ENCODE assay signal across 20 cellular contexts in genomic region chr17:42055496-42055895, GRCh38. TPM values are rescaled to one million over a fixed set of nuclear protein-coding genes. Genes with fewer than 3 reads are reported as not detected.
DNase-seq lines count a peak whose midpoint lies in the region; ATAC-seq, FAIRE-seq and TF ChIP-seq lines count a peak whose summit lies in the region.
"Had no signal": no experiment of that assay in that cellular context is flagged by ENCODE, and none has a peak within 500 bp of the region (broad histone marks: within the 10 kb centered on the region; RNA-seq: fewer than 3 reads in every experiment).

No MANE protein-coding gene starts in this region.

- FAIRE-seq in HepG2 (lab: Jason Lieb, UNC): no peak
- FAIRE-seq: RCC 7860 had no signal

- no peaks in the 10 kb centered on the region; a peak in 1 of 5 replicates for H3K27me3 ChIP-seq in HepG2 (ENCODE audit: control insufficient read depth in 1 of 2, insufficient read depth in 2 of 2, low read length in 2 of 2)
- no peaks in the 10 kb centered on the region for H3K27me3 ChIP-seq in right lobe of liver

- 11% methylated on average over 6 of the region's 6 CpGs for WGBS in HepG2 (ENCODE audit: low lambda C conversion rate)
- WGBS in right lobe of liver (ENCODE audit: insufficient coverage, low coverage, low lambda C conversion rate, missing lambda C conversion rate): 22% methylated on average over 4 of the region's 6 CpGs

- no peak overlapping the region for H3K4me2 ChIP-seq in HepG2 (ENCODE audit: low read depth, low read length)

- intact Hi-C loops in HepG2 (cut with micrococcal nuclease; ENCODE audit: unreplicated experiment): no loop called here
- intact Hi-C loops in right lobe of liver (cut with DNase I): no loop called here

- TF ChIP-seq EP300 in HepG2 (IDR thresholded peaks at IDR 0.05; ENCODE audit: low read depth in 2 of 2, low read length in 2 of 2) (no peak), HepG2 (CRISPR knock-in tag; IDR thresholded peaks at IDR 0.05; ENCODE audit: borderline replicate concordance) (no peak)

- H3K27ac ChIP-seq in HepG2 (ENCODE audit: extremely low read length, insufficient read depth, low read length) (no peak overlapping the region), right lobe of liver (no peak overlapping the region)
- H3K27ac ChIP-seq: neutrophil, thoracic aorta had no signal

- no peak overlapping the region for H2AFZ ChIP-seq in HepG2 (ENCODE audit: low read length)

- H4K20me1 ChIP-seq in HepG2 (ENCODE audit: insufficient read depth, low read length): no peaks in the 10 kb centered on the region

- POLR2A ChIA-PET in HepG2 (lab: Yijun Ruan, JAX): interaction anchor here (0.9 to 1.6 kb wide), 3 partner anchors 25 to 89 kb away, joined by 3 to 4 read pairs (median 4); partner anchors contain the start of genes CNP and DHX58

- in situ Hi-C loops in HepG2 (cut with HindIII; ENCODE audit: extremely low pct_ligation_motif_present, low pct_unique_long_range_greater_than_20kb): no loop called here

- no peaks in the 10 kb centered on the region for H3K9me3 ChIP-seq in HepG2 (ENCODE audit: low read length)
- H3K9me3 ChIP-seq in right lobe of liver: no peaks in the 10 kb centered on the region
- H3K9me3 ChIP-seq: neutrophil, thoracic aorta had no signal

- H3K4me1 ChIP-seq in HepG2 (ENCODE audit: insufficient read depth, low read length) (peaks cover 43% of the 10 kb centered on the region), right lobe of liver (no peaks in the 10 kb centered on the region)

- DNase-seq in HepG2 (ENCODE audit: low spot score): no peak
- DNase-seq in right lobe of liver: no peak
- DNase-seq in NB4 (ENCODE audit: low read depth): peak; percentile 45
- DNase-seq in fibroblast of mammary gland (ENCODE audit: low read depth): peak; percentile 28
- DNase-seq in midbrain (lab: John Stamatoyannopoulos, UW): no peak
- DNase-seq in stimulated activated CD4-positive, alpha-beta T cell treated with anti-CD3 and anti-CD28 coated beads, Interleukin-15, amount 100 ng/mL, for 24 hours: no peak
- DNase-seq in hypothalamus (lab: John Stamatoyannopoulos, UW): no peak
- DNase-seq: activated CD4-positive, alpha-beta T cell treated with anti-CD3 and anti-CD28 coated beads, Interleukin-2, amount 50 U/mL, for 1 hour; activated naive CD4-positive, alpha-beta T cell treated with anti-CD3 and anti-CD28 coated beads, Interleukin-2, amount 10 ng/mL, durations not matched to agents 7 days and 5 days; CD4-positive, alpha-beta memory T cell; cerebellar nuclear complex; DND-41; effector CD4-positive, alpha-beta T cell; NCI-H1436; NCI-H2227 treated with DMSO at 0.1 percent for 48 hours had no signal

- CTCF ChIA-PET in HepG2 (lab: Yijun Ruan, JAX; ENCODE audit: low intra/inter-chr PET ratio, low total read pairs): no interaction called here

- TF ChIP-seq POLR2A in HepG2 (IDR thresholded peaks at IDR 0.05; ENCODE audit: insufficient read depth in 1 of 2, low read depth in 2 of 2, low read length in 2 of 2) (no peak), right lobe of liver (IDR thresholded peaks at IDR 0.05) (no peak), NB4 (IDR thresholded peaks at IDR 0.05; ENCODE audit: extremely low read depth, insufficient read length) (no peak)

- no peak overlapping the region for H3K9ac ChIP-seq in HepG2 (ENCODE audit: insufficient read depth, low read depth, low read length)

- H3K4me3 ChIP-seq in HepG2 (replicated peaks in 1 of 3; ENCODE audit: insufficient read depth in 1 of 3, low read depth in 2 of 3, low read length in 3 of 3) (no peak overlapping the region), right lobe of liver (no peak overlapping the region), NB4 (ENCODE audit: low read depth, low read length) (no peak overlapping the region), fibroblast of mammary gland (ENCODE audit: control insufficient read depth, low read depth, low read length) (no peak overlapping the region)
- H3K4me3 ChIP-seq: thoracic aorta had no signal

- BruUV-seq in HepG2 (replicated peaks; lab: Mats Ljungman, UMichigan): no TSS peak

- H3K79me2 ChIP-seq in HepG2 (ENCODE audit: insufficient read depth, low read length): no peaks in the 10 kb centered on the region

- TF ChIP-seq CTCF in HepG2 (CRISPR knock-in tag; IDR thresholded peaks at IDR 0.05) (no peak), right lobe of liver (IDR thresholded peaks at IDR 0.05) (no peak), NB4 (IDR thresholded peaks at IDR 0.05; ENCODE audit: low read depth, low read length) (no peak), fibroblast of mammary gland (conservative IDR thresholded peaks at IDR 0.05; ENCODE audit: control insufficient read depth, insufficient read depth, low read depth, low read length) (no peak)

- no peak; the same call in 1 of the 3 replicates for ATAC-seq in HepG2
- no peak for ATAC-seq in right lobe of liver
- ATAC-seq in GM18870 (IDR thresholded peaks at IDR 0.05; ENCODE audit: unreplicated experiment): no peak
- ATAC-seq: stimulated activated effector memory CD8-positive, alpha-beta T cell treated with anti-CD3 and anti-CD28 coated beads, Interleukin-12 subunit alpha, Interleukin-12 subunit beta, amount 100 ng/mL, for 72 hours had no signal

- H3K36me3 ChIP-seq in HepG2 (replicated peaks in 1 of 2; ENCODE audit: control insufficient read depth in 1 of 2, insufficient read depth in 2 of 2, low read length in 2 of 2) (no peaks in the 10 kb centered on the region), right lobe of liver (no peaks in the 10 kb centered on the region)
- H3K36me3 ChIP-seq: neutrophil, thoracic aorta had no signal

- TF ChIP-seq RAD21 in HepG2 (CRISPR knock-in tag; IDR thresholded peaks at IDR 0.05): no peak

RNA-seq across cellular contexts. Expression of gene C17orf113, which starts 5.1 kb away (rescaled TPM):
- total RNA-seq in HepG2 (2016; rRNA removed; fragmentation: Illumina TruSeq; extraction: Trizol) (0.83 and 1.1 TPM in 2 replicates), right lobe of liver (under 1 TPM; 0.06 to 0.42 (median 0.12) TPM)
- total RNA-seq in HepG2 (2016; cell fraction: cytosol; rRNA removed; fragmentation: Illumina TruSeq; extraction: Trizol; ENCODE audit: low read depth): 0.09 and 0.10 TPM in 2 replicates
- total RNA-seq in HepG2 (2016; cell fraction: insoluble cytoplasmic fraction; rRNA removed; fragmentation: Illumina TruSeq; extraction: Trizol): 0.67 and 0.91 TPM in 2 replicates
- total RNA-seq in HepG2 (2016; cell fraction: membrane; rRNA removed; fragmentation: Illumina TruSeq; extraction: Trizol): 0.28 and 0.34 TPM in 2 replicates
- total RNA-seq in HepG2 (2016; cell fraction: nucleus; rRNA removed; fragmentation: Illumina TruSeq; extraction: Trizol): 0.81 TPM in 2 replicates
- 0.87 and 1.4 TPM in 2 replicates for polyA plus RNA-seq in HepG2 (2011; rRNA removed)
- 0.77 and 0.94 TPM in 2 replicates for polyA plus RNA-seq in HepG2 (2011; cell fraction: cytosol; rRNA removed)
- polyA plus RNA-seq in HepG2 (2011; cell fraction: nucleus; rRNA removed): 1.7 and 2.6 TPM in 2 replicates
- 0.81 and 0.91 TPM in 2 replicates for polyA plus RNA-seq in HepG2 (2012)
- polyA plus RNA-seq in HepG2 (2016; cell fraction: cytosol; fragmentation: Illumina TruSeq; extraction: Trizol; ENCODE audit: low read depth): 0.05 TPM in 1 of 2 replicates, not detected in the other
- polyA plus RNA-seq in HepG2 (2016; cell fraction: insoluble cytoplasmic fraction; fragmentation: Illumina TruSeq; extraction: Trizol; ENCODE audit: low read depth): 0.34 and 0.68 TPM in 2 replicates
- 0.08 and 0.13 TPM in 2 replicates for polyA plus RNA-seq in HepG2 (2016; cell fraction: membrane; fragmentation: Illumina TruSeq; extraction: Trizol; ENCODE audit: low read depth)
- polyA plus RNA-seq in HepG2 (2016; cell fraction: nucleus; fragmentation: Illumina TruSeq; extraction: Trizol; ENCODE audit: insufficient read depth, low read depth): 1.6 and 1.7 TPM in 2 replicates
- polyA minus RNA-seq in HepG2 (2011; rRNA and poly(A)+ RNA removed; ENCODE audit: low replicate concordance): 0.56 and 2.3 TPM in 2 replicates
- polyA minus RNA-seq in HepG2 (2011; cell fraction: cytosol; rRNA and poly(A)+ RNA removed): 0.79 and 0.89 TPM in 2 replicates
- 0.77 and 1.1 TPM in 2 replicates for polyA minus RNA-seq in HepG2 (2011; cell fraction: nucleus; rRNA and poly(A)+ RNA removed)

RNA-seq across cellular contexts. Expression of gene NKIRAS2, which starts 35.6 kb away (rescaled TPM):
- 26.8 and 27.9 TPM in 2 replicates for total RNA-seq in HepG2 (2016; rRNA removed; fragmentation: Illumina TruSeq; extraction: Trizol)
- 17.3 and 18.4 TPM in 2 replicates for total RNA-seq in HepG2 (2016; cell fraction: cytosol; rRNA removed; fragmentation: Illumina TruSeq; extraction: Trizol; ENCODE audit: low read depth)
- total RNA-seq in HepG2 (2016; cell fraction: insoluble cytoplasmic fraction; rRNA removed; fragmentation: Illumina TruSeq; extraction: Trizol): 21.1 and 25.4 TPM in 2 replicates
- total RNA-seq in HepG2 (2016; cell fraction: membrane; rRNA removed; fragmentation: Illumina TruSeq; extraction: Trizol): 36.4 and 39.9 TPM in 2 replicates
- 13.2 and 14.4 TPM in 2 replicates for total RNA-seq in HepG2 (2016; cell fraction: nucleus; rRNA removed; fragmentation: Illumina TruSeq; extraction: Trizol)
- 42.0 and 48.5 TPM in 2 replicates for polyA plus RNA-seq in HepG2 (2011; rRNA removed)
- 38.1 and 38.8 TPM in 2 replicates for polyA plus RNA-seq in HepG2 (2011; cell fraction: cytosol; rRNA removed)
- 36.5 and 41.2 TPM in 2 replicates for polyA plus RNA-seq in HepG2 (2011; cell fraction: nucleus; rRNA removed)
- polyA plus RNA-seq in HepG2 (2012): 23.6 and 24.0 TPM in 2 replicates
- polyA plus RNA-seq in HepG2 (2016; cell fraction: cytosol; fragmentation: Illumina TruSeq; extraction: Trizol; ENCODE audit: low read depth): 15.6 and 18.2 TPM in 2 replicates
- 26.9 and 33.5 TPM in 2 replicates for polyA plus RNA-seq in HepG2 (2016; cell fraction: insoluble cytoplasmic fraction; fragmentation: Illumina TruSeq; extraction: Trizol; ENCODE audit: low read depth)
- 35.0 and 37.3 TPM in 2 replicates for polyA plus RNA-seq in HepG2 (2016; cell fraction: membrane; fragmentation: Illumina TruSeq; extraction: Trizol; ENCODE audit: low read depth)
- 29.9 and 31.9 TPM in 2 replicates for polyA plus RNA-seq in HepG2 (2016; cell fraction: nucleus; fragmentation: Illumina TruSeq; extraction: Trizol; ENCODE audit: insufficient read depth, low read depth)
- polyA minus RNA-seq in HepG2 (2011; rRNA and poly(A)+ RNA removed; ENCODE audit: low replicate concordance): 47.3 TPM in 2 replicates
- 15.6 and 18.5 TPM in 2 replicates for polyA minus RNA-seq in HepG2 (2011; cell fraction: cytosol; rRNA and poly(A)+ RNA removed)
- 15.3 and 17.8 TPM in 2 replicates for polyA minus RNA-seq in HepG2 (2011; cell fraction: nucleus; rRNA and poly(A)+ RNA removed)
- total RNA-seq in right lobe of liver: 10 to 100 TPM; 11.1 to 27.0 (median 12.3) TPM

RNA-seq across cellular contexts. Expression of gene DNAJC7, which starts 38.3 kb away (rescaled TPM):
- total RNA-seq in HepG2 (2016; rRNA removed; fragmentation: Illumina TruSeq; extraction: Trizol): 132 and 179 TPM in 2 replicates
- 46.7 and 51.0 TPM in 2 replicates for total RNA-seq in HepG2 (2016; cell fraction: cytosol; rRNA removed; fragmentation: Illumina TruSeq; extraction: Trizol; ENCODE audit: low read depth)
- total RNA-seq in HepG2 (2016; cell fraction: insoluble cytoplasmic fraction; rRNA removed; fragmentation: Illumina TruSeq; extraction: Trizol): 140 and 190 TPM in 2 replicates
- total RNA-seq in HepG2 (2016; cell fraction: membrane; rRNA removed; fragmentation: Illumina TruSeq; extraction: Trizol): 65.8 and 75.9 TPM in 2 replicates
- 79.3 and 85.4 TPM in 2 replicates for total RNA-seq in HepG2 (2016; cell fraction: nucleus; rRNA removed; fragmentation: Illumina TruSeq; extraction: Trizol)
- 47.7 and 54.7 TPM in 2 replicates for polyA plus RNA-seq in HepG2 (2011; rRNA removed)
- 23.0 and 30.1 TPM in 2 replicates for polyA plus RNA-seq in HepG2 (2011; cell fraction: cytosol; rRNA removed)
- 24.7 and 29.9 TPM in 2 replicates for polyA plus RNA-seq in HepG2 (2011; cell fraction: nucleus; rRNA removed)
- 75.2 and 76.1 TPM in 2 replicates for polyA plus RNA-seq in HepG2 (2012)
- 45.0 and 48.2 TPM in 2 replicates for polyA plus RNA-seq in HepG2 (2016; cell fraction: cytosol; fragmentation: Illumina TruSeq; extraction: Trizol; ENCODE audit: low read depth)
- polyA plus RNA-seq in HepG2 (2016; cell fraction: insoluble cytoplasmic fraction; fragmentation: Illumina TruSeq; extraction: Trizol; ENCODE audit: low read depth): 221 and 228 TPM in 2 replicates
- 64.6 and 70.7 TPM in 2 replicates for polyA plus RNA-seq in HepG2 (2016; cell fraction: membrane; fragmentation: Illumina TruSeq; extraction: Trizol; ENCODE audit: low read depth)
- 97.9 and 98.9 TPM in 2 replicates for polyA plus RNA-seq in HepG2 (2016; cell fraction: nucleus; fragmentation: Illumina TruSeq; extraction: Trizol; ENCODE audit: insufficient read depth, low read depth)
- polyA minus RNA-seq in HepG2 (2011; rRNA and poly(A)+ RNA removed; ENCODE audit: low replicate concordance): 61.1 and 62.3 TPM in 2 replicates
- 44.7 and 52.7 TPM in 2 replicates for polyA minus RNA-seq in HepG2 (2011; cell fraction: cytosol; rRNA and poly(A)+ RNA removed)
- polyA minus RNA-seq in HepG2 (2011; cell fraction: nucleus; rRNA and poly(A)+ RNA removed): 116 and 129 TPM in 2 replicates
- total RNA-seq in right lobe of liver: 10 to 100 TPM; 32.7 to 40.3 (median 35.2) TPM

RNA-seq across cellular contexts. Expression of gene ZNF385C, which starts 42.8 kb away (rescaled TPM):
- total RNA-seq in HepG2 (2016; rRNA removed; fragmentation: Illumina TruSeq; extraction: Trizol) (2.3 TPM in 2 replicates), right lobe of liver (1 to 10 TPM in 1 of 6 experiments, under 1 TPM in 2, not detected in 3; 0.11 to 1.2 (median 0.11) TPM)
- 0.40 and 0.71 TPM in 2 replicates for total RNA-seq in HepG2 (2016; cell fraction: cytosol; rRNA removed; fragmentation: Illumina TruSeq; extraction: Trizol; ENCODE audit: low read depth)
- 1.8 and 2.2 TPM in 2 replicates for total RNA-seq in HepG2 (2016; cell fraction: insoluble cytoplasmic fraction; rRNA removed; fragmentation: Illumina TruSeq; extraction: Trizol)
- total RNA-seq in HepG2 (2016; cell fraction: membrane; rRNA removed; fragmentation: Illumina TruSeq; extraction: Trizol): 1.9 and 2.0 TPM in 2 replicates
- total RNA-seq in HepG2 (2016; cell fraction: nucleus; rRNA removed; fragmentation: Illumina TruSeq; extraction: Trizol): 0.97 and 1.3 TPM in 2 replicates
- 5.8 and 6.1 TPM in 2 replicates for polyA plus RNA-seq in HepG2 (2011; rRNA removed)
- polyA plus RNA-seq in HepG2 (2011; cell fraction: cytosol; rRNA removed): 5.6 and 6.2 TPM in 2 replicates
- polyA plus RNA-seq in HepG2 (2011; cell fraction: nucleus; rRNA removed): 5.3 and 5.6 TPM in 2 replicates
- 1.7 and 2.5 TPM in 2 replicates for polyA plus RNA-seq in HepG2 (2012)
- 1.2 and 1.3 TPM in 2 replicates for polyA plus RNA-seq in HepG2 (2016; cell fraction: cytosol; fragmentation: Illumina TruSeq; extraction: Trizol; ENCODE audit: low read depth)
- 5.4 TPM in 2 replicates for polyA plus RNA-seq in HepG2 (2016; cell fraction: insoluble cytoplasmic fraction; fragmentation: Illumina TruSeq; extraction: Trizol; ENCODE audit: low read depth)
- polyA plus RNA-seq in HepG2 (2016; cell fraction: membrane; fragmentation: Illumina TruSeq; extraction: Trizol; ENCODE audit: low read depth): 3.7 and 3.8 TPM in 2 replicates
- polyA plus RNA-seq in HepG2 (2016; cell fraction: nucleus; fragmentation: Illumina TruSeq; extraction: Trizol; ENCODE audit: insufficient read depth, low read depth): 4.1 and 4.5 TPM in 2 replicates
- polyA minus RNA-seq in HepG2 (2011; rRNA and poly(A)+ RNA removed; ENCODE audit: low replicate concordance): 0.35 and 3.6 TPM in 2 replicates
- 1.4 and 2.5 TPM in 2 replicates for polyA minus RNA-seq in HepG2 (2011; cell fraction: cytosol; rRNA and poly(A)+ RNA removed)
- 0.52 and 0.99 TPM in 2 replicates for polyA minus RNA-seq in HepG2 (2011; cell fraction: nucleus; rRNA and poly(A)+ RNA removed)
- total RNA-seq: thoracic aorta had no signal
- polyA plus RNA-seq: CD4-positive, alpha-beta memory T cell had no signal

RNA-seq across cellular contexts. Expression of gene DHX58, which starts 57.0 kb away (rescaled TPM):
- total RNA-seq in HepG2 (2016; rRNA removed; fragmentation: Illumina TruSeq; extraction: Trizol) (3.9 and 6.7 TPM in 2 replicates), right lobe of liver (10 to 100 TPM in 4 of 6 experiments, 1 to 10 TPM in 2; 9.0 to 27.9 (median 19.6) TPM)
- 1.6 TPM in 2 replicates for total RNA-seq in HepG2 (2016; cell fraction: cytosol; rRNA removed; fragmentation: Illumina TruSeq; extraction: Trizol; ENCODE audit: low read depth)
- total RNA-seq in HepG2 (2016; cell fraction: insoluble cytoplasmic fraction; rRNA removed; fragmentation: Illumina TruSeq; extraction: Trizol): 4.7 and 7.5 TPM in 2 replicates
- total RNA-seq in HepG2 (2016; cell fraction: membrane; rRNA removed; fragmentation: Illumina TruSeq; extraction: Trizol): 2.1 and 3.5 TPM in 2 replicates
- 6.4 and 10.0 TPM in 2 replicates for total RNA-seq in HepG2 (2016; cell fraction: nucleus; rRNA removed; fragmentation: Illumina TruSeq; extraction: Trizol)
- 7.8 and 13.5 TPM in 2 replicates for polyA plus RNA-seq in HepG2 (2011; rRNA removed)
- 5.7 TPM in 2 replicates for polyA plus RNA-seq in HepG2 (2011; cell fraction: cytosol; rRNA removed)
- polyA plus RNA-seq in HepG2 (2011; cell fraction: nucleus; rRNA removed): 29.5 and 34.5 TPM in 2 replicates
- 4.3 and 5.5 TPM in 2 replicates for polyA plus RNA-seq in HepG2 (2012)
- polyA plus RNA-seq in HepG2 (2016; cell fraction: cytosol; fragmentation: Illumina TruSeq; extraction: Trizol; ENCODE audit: low read depth): 0.87 and 1.1 TPM in 2 replicates
- 3.0 and 5.2 TPM in 2 replicates for polyA plus RNA-seq in HepG2 (2016; cell fraction: insoluble cytoplasmic fraction; fragmentation: Illumina TruSeq; extraction: Trizol; ENCODE audit: low read depth)
- 1.7 and 1.9 TPM in 2 replicates for polyA plus RNA-seq in HepG2 (2016; cell fraction: membrane; fragmentation: Illumina TruSeq; extraction: Trizol; ENCODE audit: low read depth)
- 16.3 and 17.6 TPM in 2 replicates for polyA plus RNA-seq in HepG2 (2016; cell fraction: nucleus; fragmentation: Illumina TruSeq; extraction: Trizol; ENCODE audit: insufficient read depth, low read depth)
- polyA minus RNA-seq in HepG2 (2011; rRNA and poly(A)+ RNA removed; ENCODE audit: low replicate concordance): 0.58 and 15.8 TPM in 2 replicates
- polyA minus RNA-seq in HepG2 (2011; cell fraction: cytosol; rRNA and poly(A)+ RNA removed): 1.7 and 2.0 TPM in 2 replicates
- 6.4 and 9.6 TPM in 2 replicates for polyA minus RNA-seq in HepG2 (2011; cell fraction: nucleus; rRNA and poly(A)+ RNA removed)

Comparison
In these comparisons a context has a peak if more than half of its experiments do, and no peak if none do; other contexts are left out.
1. DNase-seq: peak in NB4 (single experiment) and fibroblast of mammary gland (single experiment); none in HepG2 (single experiment), right lobe of liver (0 of 3), midbrain (single experiment), stimulated activated CD4-positive, alpha-beta T cell treated with anti-CD3 and anti-CD28 coated beads, Interleukin-15, amount 100 ng/mL, for 24 hours (single experiment) and hypothalamus (0 of 51).